Comparison of ENCODE assay signal across 24 cellular contexts in the genomic region with DNA sequence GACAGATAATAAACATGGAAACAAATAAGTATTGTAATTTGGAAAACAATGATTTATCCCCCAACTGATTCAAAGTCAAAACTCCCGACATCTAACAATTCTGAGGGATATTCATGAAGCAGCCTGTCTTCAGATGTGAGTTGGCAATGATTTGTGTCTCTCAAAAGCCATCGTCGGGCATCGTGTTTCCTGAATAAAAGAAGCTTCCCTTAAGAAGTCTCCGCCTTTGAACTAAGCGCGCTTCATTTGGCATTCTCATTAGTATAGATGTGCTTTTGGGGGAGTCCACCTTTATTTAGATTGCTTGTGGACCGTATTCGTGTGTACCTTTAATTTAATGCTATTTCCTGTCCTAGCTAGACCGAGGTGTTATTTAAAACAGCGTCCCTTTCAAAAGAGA.
DNase-seq lines count a peak whose midpoint lies in the region; ATAC-seq and TF ChIP-seq lines count a peak whose summit lies in the region.
"Had no signal": no experiment of that assay in that cellular context is flagged by ENCODE, and none has a peak within 500 bp of the region (broad histone marks: within the 10 kb centered on the region; RNA-seq: fewer than 3 reads in every experiment).

No MANE protein-coding gene starts in this region.

- peak overlapping the region; percentile 29 for H3K4me2 ChIP-seq in GM23338
- H3K4me2 ChIP-seq in neural progenitor cell, result no peak overlapping the region
- H3K4me2 ChIP-seq: BLaER1 treated with 17β-estradiol and CSF1 and Interleukin-3, amounts not matched to agents 10 nM and 100 nM had no signal

- no peaks in the 10 kb centered on the region for H3K79me2 ChIP-seq in GM23338 (replicated peaks; ENCODE audit: insufficient read depth)
- no peaks in the 10 kb centered on the region for H3K79me2 ChIP-seq in neural progenitor cell (ENCODE audit: low read depth)

- TF ChIP-seq POLR2A in esophagus muscularis mucosa (IDR thresholded peaks at IDR 0.05; ENCODE audit: low read depth), result no peak

- H3K4me3 ChIP-seq in CD4-positive, CD25-positive, alpha-beta regulatory T cell (ENCODE audit: low read depth, low read length), result no peak overlapping the region
- H3K4me3 ChIP-seq in GM23338 (no peak overlapping the region), esophagus muscularis mucosa (no peak overlapping the region), neural progenitor cell (no peak overlapping the region)
- H3K4me3 ChIP-seq: BLaER1 treated with 17β-estradiol and CSF1 and Interleukin-3, amounts not matched to agents 10 nM and 100 nM; GM23248 had no signal

- H4K20me1 ChIP-seq in GM23338 (replicated peaks; ENCODE audit: insufficient read depth) (no peaks in the 10 kb centered on the region), neural progenitor cell (ENCODE audit: low read depth) (no peaks in the 10 kb centered on the region)
- H4K20me1 ChIP-seq: BLaER1 treated with 17β-estradiol and CSF1 and Interleukin-3, amounts not matched to agents 10 nM and 100 nM had no signal

- H3K4me3 Mint-ChIP-seq in CD4-positive, CD25-positive, alpha-beta regulatory T cell, result peak overlapping the region in 1 of 4 donors; percentile 28
- H3K4me3 Mint-ChIP-seq in GM23338 (no peak overlapping the region), neural progenitor cell (no peak overlapping the region)
- H3K4me3 Mint-ChIP-seq: H9 had no signal

- peaks cover 7% of the 10 kb centered on the region for H3K36me3 Mint-ChIP-seq in CD4-positive, CD25-positive, alpha-beta regulatory T cell
- H3K36me3 Mint-ChIP-seq in GM23338 (ENCODE audit: low read depth) (no peaks in the 10 kb centered on the region), neural progenitor cell (no peaks in the 10 kb centered on the region)

- TF ChIP-seq CTCF in GM23338 (conservative IDR thresholded peaks at IDR 0.05; ENCODE audit: low read depth in 2 of 2) (no peak), esophagus muscularis mucosa (IDR thresholded peaks at IDR 0.05) (no peak), neural progenitor cell (IDR thresholded peaks at IDR 0.05) (no peak)

- H3K27me3 Mint-ChIP-seq in CD4-positive, CD25-positive, alpha-beta regulatory T cell, result no peaks in the 10 kb centered on the region
- H3K27me3 Mint-ChIP-seq in GM23338 (ENCODE audit: insufficient read depth, low read depth, poor library complexity) (peaks cover 5% of the 10 kb centered on the region), neural progenitor cell (ENCODE audit: insufficient read depth, low read depth) (peaks cover 4% of the 10 kb centered on the region)
- H3K27me3 Mint-ChIP-seq: CD4-positive, alpha-beta memory T cell had no signal

- no peaks in the 10 kb centered on the region for H3K4me1 ChIP-seq in CD4-positive, CD25-positive, alpha-beta regulatory T cell (ENCODE audit: control insufficient read depth, insufficient read depth, low read length, poor library complexity, severe bottlenecking)
- H3K4me1 ChIP-seq in GM23338 (ENCODE audit: insufficient read depth) (peaks cover 11% of the 10 kb centered on the region), esophagus muscularis mucosa (no peaks in the 10 kb centered on the region), neural progenitor cell (peaks cover 23% of the 10 kb centered on the region)
- H3K4me1 ChIP-seq: BLaER1 treated with 17β-estradiol and CSF1 and Interleukin-3, amounts not matched to agents 10 nM and 100 nM had no signal

- 68% methylated on average over 11 of the region's 11 CpGs for WGBS in esophagus muscularis mucosa

- TF ChIP-seq EP300 in esophagus muscularis mucosa (IDR thresholded peaks at IDR 0.05), result no peak

- H3K36me3 ChIP-seq in CD4-positive, CD25-positive, alpha-beta regulatory T cell (ENCODE audit: control insufficient read depth, insufficient read depth, low read length), result no peaks in the 10 kb centered on the region
- no peaks in the 10 kb centered on the region for H3K36me3 ChIP-seq in GM23338 (ENCODE audit: insufficient read depth)
- no peaks in the 10 kb centered on the region for H3K36me3 ChIP-seq in esophagus muscularis mucosa
- H3K36me3 ChIP-seq in neural progenitor cell, result no peaks in the 10 kb centered on the region
- H3K36me3 ChIP-seq: BLaER1 treated with 17β-estradiol and CSF1 and Interleukin-3, amounts not matched to agents 10 nM and 100 nM had no signal

- 0 out of 2 replicates have a peak, but pooled peaks cover 4% of the 10 kb centered on the region for H3K9me2 ChIP-seq in GM23338 (ENCODE audit: insufficient read depth)

- H3K9me3 Mint-ChIP-seq in CD4-positive, CD25-positive, alpha-beta regulatory T cell, result peaks cover 0 to 4% (median 0%) of the 10 kb centered on the region in 7 donors
- H3K9me3 Mint-ChIP-seq in GM23338, result peaks cover 4% of the 10 kb centered on the region
- no peaks in the 10 kb centered on the region for H3K9me3 Mint-ChIP-seq in neural progenitor cell

- peak overlapping the region in 2 of 3 donors; percentile 73 to 98 for H3K27ac Mint-ChIP-seq in CD4-positive, CD25-positive, alpha-beta regulatory T cell
- H3K27ac Mint-ChIP-seq in GM23338 (no peak overlapping the region), neural progenitor cell (no peak overlapping the region)

- H3K27me3 ChIP-seq in CD4-positive, CD25-positive, alpha-beta regulatory T cell (ENCODE audit: control insufficient read depth, insufficient read depth, low read length), result no peaks in the 10 kb centered on the region
- H3K27me3 ChIP-seq in GM23338 (ENCODE audit: insufficient read depth), result no peaks in the 10 kb centered on the region
- H3K27me3 ChIP-seq in esophagus muscularis mucosa, result no peaks in the 10 kb centered on the region
- H3K27me3 ChIP-seq in neural progenitor cell, result no peaks in the 10 kb centered on the region
- H3K27me3 ChIP-seq: BLaER1 treated with 17β-estradiol and CSF1 and Interleukin-3, amounts not matched to agents 10 nM and 100 nM had no signal

- H3K9ac ChIP-seq in neural progenitor cell, result no peak overlapping the region
- H3K9ac ChIP-seq: BLaER1 treated with 17β-estradiol and CSF1 and Interleukin-3, amounts not matched to agents 10 nM and 100 nM; GM23248 had no signal

- ATAC-seq in CD4-positive, CD25-positive, alpha-beta regulatory T cell (ENCODE audit: low read depth in 2 of 2), result no peak
- ATAC-seq in GM23338 (no peak), GM18907 (IDR thresholded peaks at IDR 0.05; ENCODE audit: unreplicated experiment) (no peak)
- ATAC-seq: HepG2 had no signal

- H3F3A ChIP-seq in GM23338 (replicated peaks; ENCODE audit: low read depth) (no peaks in the 10 kb centered on the region), neural progenitor cell (ENCODE audit: low read depth) (peaks cover 7% of the 10 kb centered on the region)

- no peak overlapping the region for H3K27ac ChIP-seq in CD4-positive, CD25-positive, alpha-beta regulatory T cell (ENCODE audit: insufficient read depth, low read length, poor library complexity, severe bottlenecking)
- H3K27ac ChIP-seq in GM23338 (ENCODE audit: low read depth) (no peak overlapping the region), esophagus muscularis mucosa (replicated peaks in 1 of 4) (no peak overlapping the region), neural progenitor cell (no peak overlapping the region)
- H3K27ac ChIP-seq: BLaER1 treated with 17β-estradiol and CSF1 and Interleukin-3, amounts not matched to agents 10 nM and 100 nM; GM23248 had no signal

- no peak for DNase-seq in CD4-positive, CD25-positive, alpha-beta regulatory T cell
- DNase-seq in GM23338 (ENCODE audit: low spot score) (peak; percentile 22), esophagus muscularis mucosa (ENCODE audit: extremely low spot score) (peak; percentile 90), neural progenitor cell (ENCODE audit: low spot score) (peak; percentile 50), hippocampal formation (lab: John Stamatoyannopoulos, UW) (no peak), SW 1271 (lab: John Stamatoyannopoulos, UW) (no peak), AG08396 (ENCODE audit: low spot score) (no peak)
- DNase-seq: AML-193; CD4-positive, alpha-beta memory T cell; COR-L47; H9; Karpas-422; NCI-H1105; NCI-H146; NCI-H1930; NCI-H2107; NCI-H446 treated with DMSO at 0.1 percent for 48 hours; NCI-H526; Right ventricle myocardium superior; RPMI8226 had no signal

- no peaks in the 10 kb centered on the region for H3K9me3 ChIP-seq in CD4-positive, CD25-positive, alpha-beta regulatory T cell (ENCODE audit: control insufficient read depth in 2 of 2, low read length in 2 of 2)
- H3K9me3 ChIP-seq in esophagus muscularis mucosa, result no peaks in the 10 kb centered on the region
- H3K9me3 ChIP-seq in neural progenitor cell (ENCODE audit: low read depth), result no peaks in the 10 kb centered on the region

- intact Hi-C loops in esophagus muscularis mucosa (cut with DNase I), result no loop called here

- peaks cover 22 to 63% (median 33%) of the 10 kb centered on the region in 4 donors for H3K4me1 Mint-ChIP-seq in CD4-positive, CD25-positive, alpha-beta regulatory T cell
- H3K4me1 Mint-ChIP-seq in GM23338 (peaks cover 17% of the 10 kb centered on the region), neural progenitor cell (peaks cover 11% of the 10 kb centered on the region)

- H2AFZ ChIP-seq in GM23338, result no peak overlapping the region
- no peak overlapping the region for H2AFZ ChIP-seq in neural progenitor cell (replicated peaks)
- H2AFZ ChIP-seq: GM23248 had no signal

TF ChIP-seq in GM23338, 12 proteins besides CTCF, POLR2A, EP300 and RAD21 (continues in another document):
- TF ChIP-seq, protein P1, sequence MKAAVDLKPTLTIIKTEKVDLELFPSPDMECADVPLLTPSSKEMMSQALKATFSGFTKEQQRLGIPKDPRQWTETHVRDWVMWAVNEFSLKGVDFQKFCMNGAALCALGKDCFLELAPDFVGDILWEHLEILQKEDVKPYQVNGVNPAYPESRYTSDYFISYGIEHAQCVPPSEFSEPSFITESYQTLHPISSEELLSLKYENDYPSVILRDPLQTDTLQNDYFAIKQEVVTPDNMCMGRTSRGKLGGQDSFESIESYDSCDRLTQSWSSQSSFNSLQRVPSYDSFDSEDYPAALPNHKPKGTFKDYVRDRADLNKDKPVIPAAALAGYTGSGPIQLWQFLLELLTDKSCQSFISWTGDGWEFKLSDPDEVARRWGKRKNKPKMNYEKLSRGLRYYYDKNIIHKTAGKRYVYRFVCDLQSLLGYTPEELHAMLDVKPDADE (IDR thresholded peaks at IDR 0.05), result no peak
- no peak for TF ChIP-seq EZH2 (IDR thresholded peaks at IDR 0.05; ENCODE audit: low read depth, unreplicated experiment)

Comparison
In these comparisons a context has a peak if more than half of its experiments do, and no peak if none do; other contexts are left out.
1. DNase-seq: peak in GM23338 (single experiment), esophagus muscularis mucosa (single experiment) and neural progenitor cell (single experiment); none in CD4-positive, CD25-positive, alpha-beta regulatory T cell (0 of 3), hippocampal formation (0 of 2), SW 1271 (0 of 2) and AG08396 (single experiment).
2. H3K27ac Mint-ChIP-seq: peak in CD4-positive, CD25-positive, alpha-beta regulatory T cell (2 of 3); none in GM23338 (single experiment) and neural progenitor cell (single experiment).